In genomic region chr17:7060165-7060890, GRCh38 we compare ENCODE assay signal across 12 cellular contexts. TPM values are rescaled to one million over a fixed set of nuclear protein-coding genes. Genes with fewer than 3 reads are reported as not detected.
A peak's percentile ranks its signal among the peaks of the same experiment; 100 is the strongest.
DNase-seq lines count a peak whose midpoint lies in the region; ATAC-seq and TF ChIP-seq lines count a peak whose summit lies in the region.
"Had no signal": no experiment of that assay in that cellular context is flagged by ENCODE, and none has a peak within 500 bp of the region (broad histone marks: within the 10 kb centered on the region; RNA-seq: fewer than 3 reads in every experiment).

No MANE protein-coding gene starts in this region.

- ATAC-seq in activated CD8-positive, alpha-beta memory T cell treated with anti-CD3 and anti-CD28 coated beads, Interleukin-2, amount 10 ng/mL, durations not matched to agents 7 days and 5 days: peak; percentile 16
- no peak for ATAC-seq in CD4-positive, alpha-beta T cell (ENCODE audit: poor library complexity)
- ATAC-seq: mucosa of descending colon had no signal

- TF ChIP-seq POLR2A in stomach (IDR thresholded peaks at IDR 0.05): no peak

- H3K27ac Mint-ChIP-seq in activated CD8-positive, alpha-beta memory T cell treated with anti-CD3 and anti-CD28 coated beads, Interleukin-2, amount 10 ng/mL, durations not matched to agents 7 days and 5 days: no peak overlapping the region
- H3K27ac Mint-ChIP-seq in CD4-positive, alpha-beta T cell: no peak overlapping the region

- H3K27me3 ChIP-seq in stomach: peaks cover 0 to 37% (median 0%) of the 10 kb centered on the region in 3 donors
- no peaks in the 10 kb centered on the region for H3K27me3 ChIP-seq in CD4-positive, alpha-beta T cell (ENCODE audit: control insufficient read depth, insufficient read depth, low read length)

- CTCF ChIA-PET in activated CD8-positive, alpha-beta memory T cell treated with anti-CD3 and anti-CD28 coated beads, Interleukin-2, amount 10 ng/mL, durations not matched to agents 7 days and 5 days (lab: Charles Lee): interaction anchor here (1.3 kb wide), 1 partner anchor 72 kb away, joined by 3 read pairs; no protein-coding TSS in a partner anchor
- CTCF ChIA-PET in CD4-positive, alpha-beta T cell (lab: Charles Lee): interaction anchor here (1.2 kb wide), 1 partner anchor 14 kb away, joined by 4 read pairs; no protein-coding TSS in a partner anchor

- TF ChIP-seq CTCF in stomach (IDR thresholded peaks at IDR 0.05): no peak
- no peak for TF ChIP-seq CTCF in CD4-positive, alpha-beta T cell (IDR thresholded peaks at IDR 0.05)

- H3K4me1 Mint-ChIP-seq in activated CD8-positive, alpha-beta memory T cell treated with anti-CD3 and anti-CD28 coated beads, Interleukin-2, amount 10 ng/mL, durations not matched to agents 7 days and 5 days: no peaks in the 10 kb centered on the region
- no peaks in the 10 kb centered on the region for H3K4me1 Mint-ChIP-seq in CD4-positive, alpha-beta T cell (ENCODE audit: low read depth)

- 15 to 34% (median 22%) methylated on average over 6 of the region's 6 CpGs for WGBS in stomach, 5 donors

- POLR2A ChIA-PET in CD4-positive, alpha-beta T cell (lab: Charles Lee): no interaction called here

- DNase-seq in activated T-cell treated with anti-CD3 and anti-CD28 coated beads for 24 hours (ENCODE audit: low read depth): peak; percentile 46
- DNase-seq in activated T-cell treated with anti-CD3 and anti-CD28 coated beads, Interleukin-2, amount 50 U/mL, for 1 hour: no peak
- no peak for DNase-seq in activated CD8-positive, alpha-beta memory T cell treated with anti-CD3 and anti-CD28 coated beads, Interleukin-2, amount 10 ng/mL, durations not matched to agents 7 days and 5 days
- peak; percentile 98 for DNase-seq in glomerular endothelial cell (ENCODE audit: extremely low read depth, low read depth, low spot score)
- DNase-seq in stomach: peak; percentile 27
- DNase-seq in inferior parietal cortex (ENCODE audit: extremely low spot score): no peak
- DNase-seq in CD4-positive, alpha-beta T cell: no peak
- no peak for DNase-seq in NCI-H2196 (lab: John Stamatoyannopoulos, UW; ENCODE audit: unreplicated experiment)
- DNase-seq: activated CD4-positive, CD25-positive, alpha-beta regulatory T cell; C1 segment of cervical spinal cord; mucosa of descending colon; NCI-H187 had no signal

- H3K27me3 Mint-ChIP-seq in activated CD8-positive, alpha-beta memory T cell treated with anti-CD3 and anti-CD28 coated beads, Interleukin-2, amount 10 ng/mL, durations not matched to agents 7 days and 5 days: peaks cover 10% of the 10 kb centered on the region
- peaks cover 19% of the 10 kb centered on the region for H3K27me3 Mint-ChIP-seq in CD4-positive, alpha-beta T cell

- TF ChIP-seq EP300 in stomach (IDR thresholded peaks at IDR 0.05): no peak

- peaks cover 0 to 9% (median 0%) of the 10 kb centered on the region in 4 donors for H3K4me1 ChIP-seq in stomach

- peak overlapping the region in 2 of 5 donors; percentile 20 to 38 for H3K27ac ChIP-seq in stomach
- H3K27ac ChIP-seq in CD4-positive, alpha-beta T cell (ENCODE audit: low read depth, low read length): no peak overlapping the region

- H3K9me3 ChIP-seq in stomach: no peaks in the 10 kb centered on the region
- no peaks in the 10 kb centered on the region for H3K9me3 ChIP-seq in CD4-positive, alpha-beta T cell (ENCODE audit: control insufficient read depth, low read length)
- H3K9me3 ChIP-seq: mucosa of descending colon had no signal

- no peaks in the 10 kb centered on the region for H3K9me3 Mint-ChIP-seq in activated CD8-positive, alpha-beta memory T cell treated with anti-CD3 and anti-CD28 coated beads, Interleukin-2, amount 10 ng/mL, durations not matched to agents 7 days and 5 days (ENCODE audit: low read depth)
- H3K9me3 Mint-ChIP-seq in CD4-positive, alpha-beta T cell: no peaks in the 10 kb centered on the region

- H3K36me3 ChIP-seq in stomach: no peaks in the 10 kb centered on the region

- H3K36me3 Mint-ChIP-seq in activated CD8-positive, alpha-beta memory T cell treated with anti-CD3 and anti-CD28 coated beads, Interleukin-2, amount 10 ng/mL, durations not matched to agents 7 days and 5 days: no peaks in the 10 kb centered on the region
- H3K36me3 Mint-ChIP-seq in CD4-positive, alpha-beta T cell (ENCODE audit: low read depth): no peaks in the 10 kb centered on the region

- no peak overlapping the region for H3K4me3 ChIP-seq in stomach
- H3K4me3 ChIP-seq: mucosa of descending colon had no signal

- intact Hi-C loops in stomach (cut with DNase I; ENCODE audit: low total_unique reads): no loop called here
- intact Hi-C loops in CD4-positive, alpha-beta T cell (cut with DNase I, micrococcal nuclease): loop anchor here in 1 of 2 experiments (5.0 kb wide), 1 partner anchor 37 kb away; no protein-coding TSS in a partner anchor

- no peak overlapping the region for H3K4me3 Mint-ChIP-seq in activated CD8-positive, alpha-beta memory T cell treated with anti-CD3 and anti-CD28 coated beads, Interleukin-2, amount 10 ng/mL, durations not matched to agents 7 days and 5 days
- H3K4me3 Mint-ChIP-seq in CD4-positive, alpha-beta T cell: no peak overlapping the region

RNA-seq across cellular contexts. Expression of gene SLC16A11, which starts 16.4 kb away (rescaled TPM):
- total RNA-seq in activated CD8-positive, alpha-beta memory T cell treated with anti-CD3 and anti-CD28 coated beads, Interleukin-2, amount 10 ng/mL, durations not matched to agents 7 days and 5 days: 1 to 10 TPM; 1.2 to 1.3 TPM
- total RNA-seq in glomerular endothelial cell (0.12 and 0.44 TPM in 2 replicates), stomach (not detected)
- polyA plus RNA-seq in stomach: 1 to 10 TPM in 2 of 3 donors, under 1 TPM in 1; 0.68 to 3.7 (median 2.3) TPM
- total RNA-seq in CD4-positive, alpha-beta T cell: 1 to 10 TPM; 1.1 to 1.4 TPM

RNA-seq across cellular contexts. Expression of gene CLEC10A, which starts 19.7 kb away (rescaled TPM):
- total RNA-seq in activated CD8-positive, alpha-beta memory T cell treated with anti-CD3 and anti-CD28 coated beads, Interleukin-2, amount 10 ng/mL, durations not matched to agents 7 days and 5 days: not detected
- total RNA-seq in glomerular endothelial cell (not detected in 2 replicates), stomach (1 to 10 TPM in 2 of 5 donors, not detected in 3; 1.2 to 4.8 TPM)
- polyA plus RNA-seq in stomach: 1 to 10 TPM in 2 of 3 donors, under 1 TPM in 1; 0.75 to 6.6 (median 2.2) TPM
- under 1 TPM; 0.59 to 0.96 TPM for total RNA-seq in CD4-positive, alpha-beta T cell

RNA-seq across cellular contexts. Expression of gene SLC16A13, which starts 24.5 kb away (rescaled TPM):
- 10 to 100 TPM; 19.0 to 34.1 TPM for total RNA-seq in activated CD8-positive, alpha-beta memory T cell treated with anti-CD3 and anti-CD28 coated beads, Interleukin-2, amount 10 ng/mL, durations not matched to agents 7 days and 5 days
- total RNA-seq in glomerular endothelial cell (6.6 and 7.9 TPM in 2 replicates), stomach (1 to 10 TPM in 1 of 5 donors, not detected in 4; 2.9 TPM)
- 1 to 10 TPM in 1 of 3 donors, under 1 TPM in 1, not detected in 1; 0.56 to 1.4 TPM for polyA plus RNA-seq in stomach
- total RNA-seq in CD4-positive, alpha-beta T cell: 1 to 10 TPM; 2.3 to 2.4 TPM

RNA-seq across cellular contexts. Expression of gene BCL6B, which starts 37.5 kb away (rescaled TPM):
- 1 to 10 TPM in 1 of 2 experiments, under 1 TPM in 1; 0.85 to 6.7 TPM for total RNA-seq in activated CD8-positive, alpha-beta memory T cell treated with anti-CD3 and anti-CD28 coated beads, Interleukin-2, amount 10 ng/mL, durations not matched to agents 7 days and 5 days
- 120 and 180 TPM in 2 replicates for total RNA-seq in glomerular endothelial cell
- total RNA-seq in stomach: 1 to 10 TPM in 3 of 5 donors, not detected in 2; 1.3 to 5.5 (median 2.9) TPM
- polyA plus RNA-seq in stomach: 1 to 10 TPM; 2.2 to 5.0 (median 4.3) TPM
- not detected for total RNA-seq in CD4-positive, alpha-beta T cell

RNA-seq across cellular contexts. Expression of gene RNASEK, which starts 47.9 kb away (rescaled TPM):
- total RNA-seq in activated CD8-positive, alpha-beta memory T cell treated with anti-CD3 and anti-CD28 coated beads, Interleukin-2, amount 10 ng/mL, durations not matched to agents 7 days and 5 days: 100 to 1,000 TPM; 121 to 205 TPM
- total RNA-seq in glomerular endothelial cell (459 and 493 TPM in 2 replicates), stomach (100 to 1,000 TPM in 2 of 5 donors, 10 to 100 TPM in 3; 12.3 to 173 (median 78.8) TPM)
- 100 to 1,000 TPM; 243 to 390 (median 247) TPM for polyA plus RNA-seq in stomach
- total RNA-seq in CD4-positive, alpha-beta T cell: 10 to 100 TPM; 96.8 to 98.9 TPM

Comparison
In these comparisons a context has a peak if more than half of its experiments do, and no peak if none do; other contexts are left out.
1. DNase-seq: peak in activated T-cell treated with anti-CD3 and anti-CD28 coated beads for 24 hours (single experiment), glomerular endothelial cell (single experiment) and stomach (single experiment); none in activated T-cell treated with anti-CD3 and anti-CD28 coated beads, Interleukin-2, amount 50 U/mL, for 1 hour (single experiment), activated CD8-positive, alpha-beta memory T cell treated with anti-CD3 and anti-CD28 coated beads, Interleukin-2, amount 10 ng/mL, durations not matched to agents 7 days and 5 days (single experiment), inferior parietal cortex (single experiment), CD4-positive, alpha-beta T cell (0 of 10) and NCI-H2196 (single experiment).